ENCODE assay signal across 18 cellular contexts in the genomic region with DNA sequence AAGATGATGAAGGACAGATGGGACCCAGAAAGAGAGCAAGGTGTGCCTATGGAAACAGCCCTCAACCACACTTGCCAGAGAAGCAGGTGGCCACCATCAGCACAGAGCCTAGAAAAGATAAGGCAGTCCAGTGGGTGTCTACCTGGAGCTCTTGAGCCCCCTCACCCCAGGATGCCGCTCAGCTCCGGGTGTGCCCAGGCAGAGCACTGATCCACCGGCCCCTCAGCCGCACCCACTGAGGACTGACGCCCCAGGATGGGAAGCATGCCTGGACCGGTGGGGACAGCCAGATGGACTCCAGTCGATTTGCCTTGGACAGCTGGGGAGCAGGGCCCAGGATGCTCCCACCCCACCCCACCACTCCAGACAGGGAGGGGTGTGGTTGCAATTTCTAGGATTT. TPM values are rescaled to one million over a fixed set of nuclear protein-coding genes. Genes with fewer than 3 reads are reported as not detected.
DNase-seq lines count a peak whose midpoint lies in the region; ATAC-seq, FAIRE-seq and TF ChIP-seq lines count a peak whose summit lies in the region.
"Had no signal": no experiment of that assay in that cellular context is flagged by ENCODE, and none has a peak within 500 bp of the region (broad histone marks: within the 10 kb centered on the region; RNA-seq: fewer than 3 reads in every experiment).

No MANE protein-coding gene starts in this region.

- TF ChIP-seq POLR2A in GM12891 (IDR thresholded peaks at IDR 0.05; ENCODE audit: low read depth, low read length) = no peak

- peak overlapping the region; percentile 44 for H3K27ac Mint-ChIP-seq in activated T-helper 17 cell treated with anti-CD3 and anti-CD28 coated beads, Interleukin-2, amount 50 U/mL, for 72 hours
- peak overlapping the region; percentile 92 for H3K27ac Mint-ChIP-seq in stimulated activated memory B cell treated with anti-CD40 and anti-IgM and Interleukin-4, amounts not matched to agents 10 μg/mL and 1 μg/mL and 100 μg/mL, for 72 hours
- H3K27ac Mint-ChIP-seq: natural killer cell had no signal

- FAIRE-seq in GM12891 (lab: Jason Lieb, UNC) = no peak
- FAIRE-seq: kidney, small intestine had no signal

- no peak for TF ChIP-seq CTCF in GM10248 (IDR thresholded peaks at IDR 0.05; ENCODE audit: control extremely low read depth, extremely low read depth, low read depth, missing control alignments)

- no peak overlapping the region for H3K4me3 ChIP-seq in mucosa of rectum (ENCODE audit: low read length in 2 of 2)
- H3K4me3 ChIP-seq: cardiac muscle cell had no signal

- no peaks in the 10 kb centered on the region for H3K9me3 Mint-ChIP-seq in activated T-helper 17 cell treated with anti-CD3 and anti-CD28 coated beads, Interleukin-2, amount 50 U/mL, for 72 hours
- no peaks in the 10 kb centered on the region for H3K9me3 Mint-ChIP-seq in stimulated activated memory B cell treated with anti-CD40 and anti-IgM and Interleukin-4, amounts not matched to agents 10 μg/mL and 1 μg/mL and 100 μg/mL, for 72 hours
- H3K9me3 Mint-ChIP-seq: natural killer cell, T-cell had no signal

- no peaks in the 10 kb centered on the region for H3K9me3 ChIP-seq in mucosa of rectum (ENCODE audit: control insufficient read depth in 2 of 2, low read length in 2 of 2)

- peaks cover 15 to 23% of the 10 kb centered on the region in 2 donors for H3K4me1 ChIP-seq in mucosa of rectum (ENCODE audit: control insufficient read depth in 2 of 2, insufficient read depth in 2 of 2, low read length in 2 of 2)

- H3K4me3 Mint-ChIP-seq in activated T-helper 17 cell treated with anti-CD3 and anti-CD28 coated beads, Interleukin-2, amount 50 U/mL, for 72 hours = no peak overlapping the region
- no peak overlapping the region for H3K4me3 Mint-ChIP-seq in stimulated activated memory B cell treated with anti-CD40 and anti-IgM and Interleukin-4, amounts not matched to agents 10 μg/mL and 1 μg/mL and 100 μg/mL, for 72 hours
- H3K4me3 Mint-ChIP-seq: activated naive CD8-positive, alpha-beta T cell; natural killer cell had no signal

- POLR2A ChIA-PET in GM10248 (lab: Yijun Ruan, JAX) = interaction anchor here (0.5 to 2.0 kb wide), 2 partner anchors 13 to 15 kb away, joined by 7 to 12 read pairs; a partner anchor contains a TSS

- no peaks in the 10 kb centered on the region for H3K27me3 ChIP-seq in mucosa of rectum (ENCODE audit: control insufficient read depth in 2 of 2, insufficient read depth in 2 of 2, low read length in 2 of 2)
- H3K27me3 ChIP-seq: cardiac muscle cell had no signal

- H3K27ac ChIP-seq in mucosa of rectum (ENCODE audit: low read depth in 2 of 2, low read length in 2 of 2) = peak overlapping the region; percentile 18 to 83
- H3K27ac ChIP-seq: cardiac muscle cell had no signal

- CTCF ChIA-PET in GM10248 (lab: Yijun Ruan, JAX) = interaction anchor here (1.5 to 2.2 kb wide), 3 partner anchors 11 to 865 kb away, joined by 3 to 6 read pairs (median 4); no protein-coding TSS in a partner anchor

- H3K36me3 ChIP-seq in mucosa of rectum (ENCODE audit: control insufficient read depth in 2 of 2, insufficient read depth in 2 of 2, low read length in 2 of 2) = no peaks in the 10 kb centered on the region
- H3K36me3 ChIP-seq: cardiac muscle cell had no signal

- H3K9ac ChIP-seq in mucosa of rectum (ENCODE audit: low read depth in 1 of 2, low read length in 2 of 2) = no peak overlapping the region

- no peaks in the 10 kb centered on the region for H3K27me3 Mint-ChIP-seq in activated T-helper 17 cell treated with anti-CD3 and anti-CD28 coated beads, Interleukin-2, amount 50 U/mL, for 72 hours
- no peaks in the 10 kb centered on the region for H3K27me3 Mint-ChIP-seq in stimulated activated memory B cell treated with anti-CD40 and anti-IgM and Interleukin-4, amounts not matched to agents 10 μg/mL and 1 μg/mL and 100 μg/mL, for 72 hours
- H3K27me3 Mint-ChIP-seq: activated naive CD8-positive, alpha-beta T cell; T-cell had no signal

- DNase-seq in GM10248 (ENCODE audit: extremely low spot score) (peak; percentile 11), GM12891 (ENCODE audit: insufficient read length, low spot score) (no peak), NCI-H1694 treated with DMSO at 0.1 percent for 48 hours (lab: John Stamatoyannopoulos, UW) (no peak), NCI-H345 (lab: John Stamatoyannopoulos, UW) (no peak)
- DNase-seq: activated CD8-positive, alpha-beta memory T cell treated with anti-CD3 and anti-CD28 coated beads, Interleukin-2, amount 50 U/mL, for 48 hours; AML-193; Karpas-422; kidney; natural killer cell; NCI-H526; small intestine; T-cell had no signal

- no peak for ATAC-seq in activated T-helper 17 cell treated with anti-CD3 and anti-CD28 coated beads, Interleukin-2, amount 50 U/mL, for 72 hours (replicated peaks)
- ATAC-seq in stimulated activated memory B cell treated with anti-CD40 and anti-IgM and Interleukin-4, amounts not matched to agents 10 μg/mL and 1 μg/mL and 100 μg/mL, for 72 hours = no peak
- no peak for ATAC-seq in GM21576 (IDR thresholded peaks at IDR 0.05; ENCODE audit: unreplicated experiment)
- ATAC-seq: natural killer cell had no signal

- no peaks in the 10 kb centered on the region for H3K36me3 Mint-ChIP-seq in activated T-helper 17 cell treated with anti-CD3 and anti-CD28 coated beads, Interleukin-2, amount 50 U/mL, for 72 hours (ENCODE audit: low read depth)
- H3K36me3 Mint-ChIP-seq in stimulated activated memory B cell treated with anti-CD40 and anti-IgM and Interleukin-4, amounts not matched to agents 10 μg/mL and 1 μg/mL and 100 μg/mL, for 72 hours = no peaks in the 10 kb centered on the region
- H3K36me3 Mint-ChIP-seq: activated naive CD8-positive, alpha-beta T cell; natural killer cell; T-cell had no signal

- H3K4me1 Mint-ChIP-seq in activated T-helper 17 cell treated with anti-CD3 and anti-CD28 coated beads, Interleukin-2, amount 50 U/mL, for 72 hours = peaks cover 10% of the 10 kb centered on the region
- peaks cover 75% of the 10 kb centered on the region for H3K4me1 Mint-ChIP-seq in stimulated activated memory B cell treated with anti-CD40 and anti-IgM and Interleukin-4, amounts not matched to agents 10 μg/mL and 1 μg/mL and 100 μg/mL, for 72 hours

TF ChIP-seq in GM12891, 5 proteins besides CTCF, POLR2A, EP300 and RAD21:
- no peak for TF ChIP-seq POLR2AphosphoS5 (IDR thresholded peaks at IDR 0.05; ENCODE audit: low read depth, low read length)
- TF ChIP-seq POU2F2 (IDR thresholded peaks at IDR 0.05; ENCODE audit: low read depth, low read length) = no peak
- TF ChIP-seq PAX5 (IDR thresholded peaks at IDR 0.05; ENCODE audit: insufficient read depth, low read length, severe bottlenecking) = no peak
- TF ChIP-seq SPI1 (IDR thresholded peaks at IDR 0.05; ENCODE audit: low read depth, low read length) = no peak
- TF ChIP-seq TAF1 (IDR thresholded peaks at IDR 0.05; ENCODE audit: low read depth, low read length) = no peak
TF ChIP-seq in GM12891: peak in this region for 0.

RNA-seq across cellular contexts. Expression of a gene that starts 15.1 kb away (rescaled TPM):
- 100 to 1,000 TPM in 1 of 2 donors, 10 to 100 TPM in 1; 57.7 to 146 TPM for total RNA-seq in activated T-helper 17 cell treated with anti-CD3 and anti-CD28 coated beads, Interleukin-2, amount 50 U/mL, for 72 hours
- 48.8 TPM for polyA plus RNA-seq in GM12891 (2012; ENCODE audit: low read depth, missing spikeins)
